Comparison of ENCODE assay signal across 10 cellular contexts in genomic region chr1:153538315-153538821, GRCh38. TPM values are rescaled to one million over a fixed set of nuclear protein-coding genes. Genes with fewer than 3 reads are reported as not detected.
A peak's percentile ranks its signal among the peaks of the same experiment; 100 is the strongest.
DNase-seq lines count a peak whose midpoint lies in the region; ATAC-seq, FAIRE-seq and TF ChIP-seq lines count a peak whose summit lies in the region.
"Had no signal": no experiment of that assay in that cellular context is flagged by ENCODE, and none has a peak within 500 bp of the region (broad histone marks: within the 10 kb centered on the region; RNA-seq: fewer than 3 reads in every experiment).

No MANE protein-coding gene starts in this region.

- peak; percentile 18 to 60 (median 47) for DNase-seq in NCI-H1417 (lab: John Stamatoyannopoulos, UW)
- DNase-seq in NCI-H1417 treated with DMSO at 0.1 percent for 48 hours (lab: John Stamatoyannopoulos, UW), result no peak
- peak; percentile 61 to 76 for DNase-seq in NCI-H524 (lab: John Stamatoyannopoulos, UW)
- peak; percentile 37 for DNase-seq in cerebellum (ENCODE audit: low spot score)
- peak in 5 of 6 donors; percentile 34 to 74 (median 53) for DNase-seq in pancreas
- no peak for DNase-seq in GM13976 (ENCODE audit: low spot score)
- DNase-seq in heart left ventricle, result no peak
- no peak for DNase-seq in heart right ventricle

- H3K36me3 ChIP-seq in pancreas (no peaks in the 10 kb centered on the region), heart left ventricle (peaks cover 0 to 12% (median 0%) of the 10 kb centered on the region in 9 donors), heart right ventricle (peaks cover 0 to 11% (median 0%) of the 10 kb centered on the region in 9 donors)

- no peak for TF ChIP-seq POLR2A in heart left ventricle (IDR thresholded peaks at IDR 0.05)

- H3K27me3 ChIP-seq in pancreas (no peaks in the 10 kb centered on the region), heart left ventricle (no peaks in the 10 kb centered on the region), heart right ventricle (no peaks in the 10 kb centered on the region)

- H3K9me3 ChIP-seq in pancreas (no peaks in the 10 kb centered on the region), heart left ventricle (no peaks in the 10 kb centered on the region), heart right ventricle (no peaks in the 10 kb centered on the region)

- WGBS in pancreas, 2 donors, result 68% methylated on average over 6 of the region's 6 CpGs
- 73 to 77% (median 74%) methylated on average over 6 of the region's 6 CpGs for WGBS in heart left ventricle, 4 donors
- WGBS in heart right ventricle, 2 donors, result 68 to 80% methylated on average over 6 of the region's 6 CpGs

- in situ Hi-C loops in GM13976 (cut with MboI; ENCODE audit: low sequenced_read_pairs, unreplicated experiment), result no loop called here

- TF ChIP-seq CTCF in pancreas (IDR thresholded peaks at IDR 0.05) (no peak), GM13976 (IDR thresholded peaks at IDR 0.05; ENCODE audit: borderline replicate concordance, control extremely low read depth, extremely low read depth, insufficient read depth, missing control alignments) (no peak), heart left ventricle (IDR thresholded peaks at IDR 0.05) (no peak), heart right ventricle (IDR thresholded peaks at IDR 0.05) (no peak)

- no peak overlapping the region for H3K4me3 ChIP-seq in pancreas
- H3K4me3 ChIP-seq in heart left ventricle, result no peak overlapping the region
- H3K4me3 ChIP-seq in heart right ventricle, result no peak overlapping the region

- H3K27ac ChIP-seq in pancreas (peak overlapping the region in 1 of 4 donors; percentile 50), heart left ventricle (no peak overlapping the region), heart right ventricle (peak overlapping the region in 2 of 10 donors; percentile 6 to 24)
- H3K27ac ChIP-seq: HL-60 had no signal

- H3K4me1 ChIP-seq in pancreas (no peaks in the 10 kb centered on the region), heart left ventricle (peaks cover 0 to 76% (median 22%) of the 10 kb centered on the region in 12 donors), heart right ventricle (peaks cover 0 to 82% (median 27%) of the 10 kb centered on the region in 9 donors)

- peak in 1 of 4 donors; percentile 36 for ATAC-seq in pancreas
- ATAC-seq in heart left ventricle, result no peak
- no peak for ATAC-seq in heart right ventricle

- intact Hi-C loops in pancreas (cut with DNase I) (no loop called here), heart left ventricle (cut with DNase I) (loop anchor here in 1 of 10 donors (10.0 kb wide), 1 partner anchor 446 kb away; the partner anchor contains the start of gene RAB13), heart right ventricle (cut with DNase I) (loop anchor here in 1 of 10 donors (10.0 kb wide), 1 partner anchor 76 kb away; the partner anchor contains the start of genes S100A14 and S100A16)

- FAIRE-seq in pancreas (lab: Jason Lieb, UNC), result no peak

RNA-seq across cellular contexts. Expression of gene S100A5, which starts 2.4 kb away (rescaled TPM):
- not detected for total RNA-seq in cerebellum
- total RNA-seq in pancreas, result not detected
- not detected for polyA plus RNA-seq in pancreas
- not detected for total RNA-seq in heart left ventricle
- polyA plus RNA-seq in heart left ventricle, result not detected
- not detected for total RNA-seq in heart right ventricle
- not detected for polyA plus RNA-seq in heart right ventricle

RNA-seq across cellular contexts. Expression of gene S100A6, which starts 2.6 kb away (rescaled TPM):
- total RNA-seq in cerebellum (21.5 TPM), pancreas (100 to 1,000 TPM in 2 of 6 donors, 10 to 100 TPM in 4; 21.4 to 264 (median 61.8) TPM), heart left ventricle (100 to 1,000 TPM; 157 to 415 (median 301) TPM), heart right ventricle (100 to 1,000 TPM; 237 to 385 (median 294) TPM)
- polyA plus RNA-seq in pancreas (100 to 1,000 TPM; 304 to 495 TPM), heart left ventricle (1,000 to 10,000 TPM in 1 of 2 donors, 100 to 1,000 TPM in 1; 371 to 1,213 TPM), heart right ventricle (1,000 to 10,000 TPM in 1 of 2 donors, 100 to 1,000 TPM in 1; 630 to 2,261 TPM)

RNA-seq across cellular contexts. Expression of gene S100A4, which starts 7.2 kb away (rescaled TPM):
- total RNA-seq in cerebellum (1.4 TPM), pancreas (10 to 100 TPM in 4 of 6 donors, 1 to 10 TPM in 2; 5.0 to 40.9 (median 24.4) TPM), heart left ventricle (100 to 1,000 TPM in 4 of 9 donors, 10 to 100 TPM in 5; 56.9 to 214 (median 96.1) TPM), heart right ventricle (100 to 1,000 TPM in 2 of 10 donors, 10 to 100 TPM in 8; 29.4 to 166 (median 68.1) TPM)
- polyA plus RNA-seq in pancreas (100 to 1,000 TPM in 1 of 2 donors, 10 to 100 TPM in 1; 88.6 to 149 TPM), heart left ventricle (100 to 1,000 TPM; 214 to 398 TPM), heart right ventricle (100 to 1,000 TPM; 196 to 755 TPM)

RNA-seq across cellular contexts. Expression of gene S100A3, which starts 10.7 kb away (rescaled TPM):
- not detected for total RNA-seq in cerebellum
- total RNA-seq in pancreas, result under 1 TPM in 3 of 6 donors, not detected in 3; 0.20 to 0.70 (median 0.66) TPM
- 1 to 10 TPM in 1 of 2 donors, under 1 TPM in 1; 0.38 to 1.1 TPM for polyA plus RNA-seq in pancreas
- 1 to 10 TPM in 4 of 9 donors, under 1 TPM in 3, not detected in 2; 0.57 to 5.9 (median 1.1) TPM for total RNA-seq in heart left ventricle
- 1 to 10 TPM; 1.6 to 5.2 TPM for polyA plus RNA-seq in heart left ventricle
- total RNA-seq in heart right ventricle, result 1 to 10 TPM in 3 of 10 donors, under 1 TPM in 1, not detected in 6; 0.30 to 2.9 (median 1.9) TPM
- 1 to 10 TPM; 2.4 to 6.3 TPM for polyA plus RNA-seq in heart right ventricle
- total RNA-seq: T-helper 1 cell treated with Interleukin-12 subunit alpha and Interleukin-12 subunit beta and Interleukin-4 antibody, amounts not matched to agents 30 ng/mL and 1 ng/mL, for 36 hours had no signal

RNA-seq across cellular contexts. Expression of gene S100A2, which starts 27.3 kb away (rescaled TPM):
- total RNA-seq in cerebellum, result not detected
- total RNA-seq in pancreas, result 1 to 10 TPM in 1 of 6 donors, under 1 TPM in 3, not detected in 2; 0.60 to 2.1 (median 0.68) TPM
- polyA plus RNA-seq in pancreas, result 1 to 10 TPM; 1.9 to 2.8 TPM
- 1 to 10 TPM in 8 of 9 donors, not detected in 1; 1.3 to 4.0 (median 2.4) TPM for total RNA-seq in heart left ventricle
- polyA plus RNA-seq in heart left ventricle, result 1 to 10 TPM; 2.8 to 5.1 TPM
- total RNA-seq in heart right ventricle, result 1 to 10 TPM in 9 of 10 donors, not detected in 1; 1.2 to 4.5 (median 3.1) TPM
- 1 to 10 TPM; 2.2 to 7.4 TPM for polyA plus RNA-seq in heart right ventricle

Comparison
In these comparisons a context has a peak if more than half of its experiments do, and no peak if none do; other contexts are left out.
1. DNase-seq: peak in NCI-H1417 (3 of 3), NCI-H524 (2 of 2), cerebellum (single experiment) and pancreas (5 of 6); none in NCI-H1417 treated with DMSO at 0.1 percent for 48 hours (single experiment), GM13976 (single experiment), heart left ventricle (0 of 5) and heart right ventricle (0 of 2).